ENCODE assay signal across 20 cellular contexts in the genomic region with DNA sequence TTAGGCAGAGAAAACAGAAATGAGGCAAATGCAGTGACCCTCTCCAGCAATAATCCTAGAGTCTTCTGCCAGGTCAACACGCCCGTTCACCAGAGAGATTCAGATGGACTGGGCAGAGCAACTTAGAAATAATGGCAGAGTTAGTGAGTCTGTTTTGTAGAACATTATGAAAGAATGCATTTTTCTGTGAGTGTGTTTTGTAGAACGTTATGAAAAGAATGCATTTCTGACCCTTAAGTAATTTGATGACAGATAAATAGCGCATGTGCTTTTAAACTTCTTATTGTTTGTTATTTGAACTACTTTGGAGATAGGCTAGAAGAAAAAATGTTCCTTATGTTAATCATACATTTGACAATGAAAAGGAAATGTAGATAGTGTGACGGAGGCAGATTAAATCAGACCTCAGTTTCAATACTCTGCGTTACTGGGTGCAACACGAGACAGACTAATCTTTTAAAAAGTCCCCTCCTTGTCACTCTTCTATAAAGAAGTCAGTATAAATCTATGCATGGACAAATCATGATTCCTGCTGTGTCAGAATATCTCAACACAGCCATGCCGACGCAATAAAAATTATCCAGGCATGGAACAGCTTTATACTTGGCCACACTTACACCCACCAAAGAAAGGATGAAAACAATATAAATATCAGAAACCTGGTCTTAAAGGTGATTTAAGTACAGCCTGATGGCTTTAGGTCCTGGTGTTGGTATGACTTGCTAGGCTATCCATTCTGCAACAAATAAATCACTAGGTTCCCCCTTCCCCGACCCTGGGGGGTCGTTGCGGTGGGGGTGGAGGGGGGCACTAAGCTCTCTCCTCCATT. TPM values are rescaled to one million over a fixed set of nuclear protein-coding genes. Genes with fewer than 3 reads are reported as not detected.
DNase-seq lines count a peak whose midpoint lies in the region; ATAC-seq, FAIRE-seq and TF ChIP-seq lines count a peak whose summit lies in the region.
"Had no signal": no experiment of that assay in that cellular context is flagged by ENCODE, and none has a peak within 500 bp of the region (broad histone marks: within the 10 kb centered on the region; RNA-seq: fewer than 3 reads in every experiment).

No MANE protein-coding gene starts in this region.

- no peaks in the 10 kb centered on the region for H3K9me2 ChIP-seq in GM23338 (ENCODE audit: insufficient read depth)

- H3K36me3 Mint-ChIP-seq in GM23338 (ENCODE audit: low read depth) (no peaks in the 10 kb centered on the region), astrocyte (ENCODE audit: low read depth, unreplicated experiment) (no peaks in the 10 kb centered on the region)
- H3K36me3 Mint-ChIP-seq: CD14-positive monocyte; stimulated activated memory B cell treated with anti-CD40 and anti-IgM and Interleukin-4, amounts not matched to agents 10 μg/mL and 1 μg/mL and 100 μg/mL, for 72 hours had no signal

- H3K4me1 ChIP-seq in GM23338 (ENCODE audit: insufficient read depth): peaks cover 17% of the 10 kb centered on the region
- no peaks in the 10 kb centered on the region for H3K4me1 ChIP-seq in astrocyte (ENCODE audit: insufficient read depth, low read length)
- H3K4me1 ChIP-seq in skeletal muscle satellite cell (ENCODE audit: control insufficient read depth, insufficient read depth, low read length): peaks cover 29% of the 10 kb centered on the region
- H3K4me1 ChIP-seq: body of pancreas had no signal

- no peak overlapping the region for H3K4me3 Mint-ChIP-seq in GM23338
- no peak overlapping the region for H3K4me3 Mint-ChIP-seq in astrocyte (ENCODE audit: unreplicated experiment)
- H3K4me3 Mint-ChIP-seq: CD14-positive monocyte; dendritic cell treated with granulocyte-macrophage colony-stimulating factor and Interleukin-4, amounts not matched to agents 40 ng/mL and 50 ng/mL, for 4 days; stimulated activated memory B cell treated with anti-CD40 and anti-IgM and Interleukin-4, amounts not matched to agents 10 μg/mL and 1 μg/mL and 100 μg/mL, for 72 hours had no signal

- H3K9me3 Mint-ChIP-seq in GM23338 (no peaks in the 10 kb centered on the region), astrocyte (ENCODE audit: unreplicated experiment) (no peaks in the 10 kb centered on the region)
- H3K9me3 Mint-ChIP-seq: CD14-positive monocyte; dendritic cell treated with granulocyte-macrophage colony-stimulating factor and Interleukin-4, amounts not matched to agents 40 ng/mL and 50 ng/mL, for 4 days; stimulated activated memory B cell treated with anti-CD40 and anti-IgM and Interleukin-4, amounts not matched to agents 10 μg/mL and 1 μg/mL and 100 μg/mL, for 72 hours had no signal

- H3K4me2 ChIP-seq in GM23338: no peak overlapping the region
- H3K4me2 ChIP-seq in astrocyte (ENCODE audit: low read length): peak overlapping the region; percentile 16
- peak overlapping the region; percentile 49 for H3K4me2 ChIP-seq in skeletal muscle satellite cell (ENCODE audit: low read length)

- H3K27me3 Mint-ChIP-seq in GM23338 (ENCODE audit: insufficient read depth, low read depth, poor library complexity): no peaks in the 10 kb centered on the region
- peaks cover 12% of the 10 kb centered on the region for H3K27me3 Mint-ChIP-seq in astrocyte (ENCODE audit: low read depth, unreplicated experiment)

- H3K79me2 ChIP-seq in GM23338 (replicated peaks; ENCODE audit: insufficient read depth): no peaks in the 10 kb centered on the region
- no peaks in the 10 kb centered on the region for H3K79me2 ChIP-seq in astrocyte (ENCODE audit: insufficient read depth, low read length)

- H3K9me3 ChIP-seq in astrocyte (ENCODE audit: insufficient read depth, low read depth, low read length): no peaks in the 10 kb centered on the region
- no peaks in the 10 kb centered on the region for H3K9me3 ChIP-seq in skeletal muscle satellite cell (replicated peaks; ENCODE audit: low read length)
- H3K9me3 ChIP-seq: body of pancreas, esophagus muscularis mucosa, left ventricle myocardium inferior, tibial nerve had no signal

- no peak overlapping the region for H3K27ac Mint-ChIP-seq in GM23338
- H3K27ac Mint-ChIP-seq in astrocyte (ENCODE audit: unreplicated experiment): no peak overlapping the region
- H3K27ac Mint-ChIP-seq: dendritic cell treated with granulocyte-macrophage colony-stimulating factor and Interleukin-4, amounts not matched to agents 40 ng/mL and 50 ng/mL, for 4 days; stimulated activated memory B cell treated with anti-CD40 and anti-IgM and Interleukin-4, amounts not matched to agents 10 μg/mL and 1 μg/mL and 100 μg/mL, for 72 hours had no signal

- H3K27ac ChIP-seq in GM23338 (ENCODE audit: low read depth): no peak overlapping the region
- H3K27ac ChIP-seq in astrocyte (ENCODE audit: low read depth, low read length): no peak overlapping the region
- H3K27ac ChIP-seq: body of pancreas, esophagus muscularis mucosa, left ventricle myocardium inferior had no signal

- no peak overlapping the region for H3K4me3 ChIP-seq in GM23338
- no peak overlapping the region for H3K4me3 ChIP-seq in astrocyte (ENCODE audit: insufficient read depth, low read depth, low read length)
- no peak overlapping the region for H3K4me3 ChIP-seq in foreskin fibroblast (ENCODE audit: low read depth in 1 of 2, low read length in 2 of 2)
- peak overlapping the region; percentile 32 for H3K4me3 ChIP-seq in skeletal muscle satellite cell (ENCODE audit: low read length)
- H3K4me3 ChIP-seq: body of pancreas, esophagus muscularis mucosa, left ventricle myocardium inferior, tibial nerve had no signal

- H3K4me1 Mint-ChIP-seq in GM23338: peaks cover 31% of the 10 kb centered on the region
- H3K4me1 Mint-ChIP-seq in astrocyte (ENCODE audit: low read depth, unreplicated experiment): no peaks in the 10 kb centered on the region
- H3K4me1 Mint-ChIP-seq: CD14-positive monocyte; stimulated activated memory B cell treated with anti-CD40 and anti-IgM and Interleukin-4, amounts not matched to agents 10 μg/mL and 1 μg/mL and 100 μg/mL, for 72 hours had no signal

- H3K27me3 ChIP-seq in GM23338 (ENCODE audit: insufficient read depth) (no peaks in the 10 kb centered on the region), astrocyte (ENCODE audit: insufficient read depth, low read length) (no peaks in the 10 kb centered on the region), skeletal muscle satellite cell (ENCODE audit: control insufficient read depth, insufficient read depth, low read length) (no peaks in the 10 kb centered on the region)
- H3K27me3 ChIP-seq: body of pancreas, esophagus muscularis mucosa, tibial nerve had no signal

- DNase-seq in GM23338 (ENCODE audit: low spot score): no peak
- peak; percentile 77 for DNase-seq in astrocyte (ENCODE audit: low read depth)
- DNase-seq in foreskin fibroblast: peak; percentile 33 to 65
- DNase-seq in activated gamma-delta T cell treated with Interleukin-2 at 50 U/mL for 16 hours: no peak
- DNase-seq in epidermal melanocyte (ENCODE audit: insufficient read length, low spot score): no peak
- DNase-seq in KG1 (lab: John Stamatoyannopoulos, UW): no peak
- no peak for DNase-seq in NCI-H2171 treated with DMSO at 0.1 percent for 48 hours (lab: John Stamatoyannopoulos, UW)
- DNase-seq: body of pancreas, DMS79, GOT3, left ventricle myocardium inferior, NCI-H146, NCI-H446 treated with DMSO at 0.1 percent for 48 hours had no signal

- H4K20me1 ChIP-seq in GM23338 (replicated peaks; ENCODE audit: insufficient read depth) (no peaks in the 10 kb centered on the region), astrocyte (ENCODE audit: insufficient read depth, low read length) (no peaks in the 10 kb centered on the region)

- H3K36me3 ChIP-seq in GM23338 (ENCODE audit: insufficient read depth): no peaks in the 10 kb centered on the region
- no peaks in the 10 kb centered on the region for H3K36me3 ChIP-seq in astrocyte (ENCODE audit: insufficient read depth, low read length)
- no peaks in the 10 kb centered on the region for H3K36me3 ChIP-seq in skeletal muscle satellite cell (ENCODE audit: insufficient read depth, low read length)
- H3K36me3 ChIP-seq: esophagus muscularis mucosa, left ventricle myocardium inferior, tibial nerve had no signal

- peak; percentile 32 for FAIRE-seq in astrocyte (lab: Jason Lieb, UNC)

- no peak overlapping the region for H3K9ac ChIP-seq in astrocyte (ENCODE audit: low read length)
- H3K9ac ChIP-seq in skeletal muscle satellite cell (ENCODE audit: low read depth, low read length): peak overlapping the region; percentile 28

- 0 out of 2 replicates have a peak, but pooled peaks cover 3% of the 10 kb centered on the region for H3F3A ChIP-seq in GM23338 (replicated peaks; ENCODE audit: low read depth)

- H2AFZ ChIP-seq in GM23338 (0 out of 2 replicates have a peak overlapping the region, but pooled peaks have one; percentile 21), astrocyte (ENCODE audit: low read depth, low read length) (no peak overlapping the region)

- no peak for ATAC-seq in GM23338
- ATAC-seq: body of pancreas; Right ventricle myocardium inferior; stimulated activated memory B cell treated with anti-CD40 and anti-IgM and Interleukin-4, amounts not matched to agents 10 μg/mL and 1 μg/mL and 100 μg/mL, for 72 hours had no signal

- TF ChIP-seq CTCF in GM23338 (conservative IDR thresholded peaks at IDR 0.05; ENCODE audit: low read depth in 2 of 2) (no peak), astrocyte (IDR thresholded peaks at IDR 0.05; ENCODE audit: insufficient read depth, low read depth, low read length) (no peak), foreskin fibroblast (IDR thresholded peaks at IDR 0.05; ENCODE audit: low read depth, low read length) (no peak)

TF ChIP-seq in GM23338, 12 proteins besides CTCF, POLR2A, EP300 and RAD21 (continues in another document):
- no peak for TF ChIP-seq STAT1 (IDR thresholded peaks at IDR 0.05; ENCODE audit: unreplicated experiment)
- no peak for TF ChIP-seq ZNF114 (CRISPR knock-in tag; IDR thresholded peaks at IDR 0.05)
- TF ChIP-seq CREB1 (CRISPR knock-in tag; IDR thresholded peaks at IDR 0.05; ENCODE audit: low read depth): no peak
- no peak for TF ChIP-seq ETS1 (IDR thresholded peaks at IDR 0.05)
- no peak for TF ChIP-seq ZNF331 (CRISPR knock-in tag; IDR thresholded peaks at IDR 0.05; ENCODE audit: low read depth)

RNA-seq across cellular contexts. Expression of gene MARCHF10, which starts 47.8 kb away (rescaled TPM):
- total RNA-seq in GM23338 (2014; rRNA removed; shearing (Covaris generic)): not detected in 2 replicates
- 0.50 and 0.59 TPM in 2 replicates for polyA plus RNA-seq in GM23338 (2016; fragmentation: Nextera tagmentation; extraction: Ambion mirVana)
- total RNA-seq in astrocyte: not detected in 2 replicates
- total RNA-seq in skeletal muscle satellite cell (2012; rRNA removed): not detected in 2 replicates
- total RNA-seq: left ventricle myocardium inferior, Right ventricle myocardium inferior had no signal
- polyA plus RNA-seq: CD14-positive monocyte had no signal

Comparison
In these comparisons a context has a peak if more than half of its experiments do, and no peak if none do; other contexts are left out.
1. DNase-seq: peak in astrocyte (single experiment) and foreskin fibroblast (2 of 2); none in GM23338 (single experiment), activated gamma-delta T cell treated with Interleukin-2 at 50 U/mL for 16 hours (single experiment), epidermal melanocyte (single experiment), KG1 (single experiment) and NCI-H2171 treated with DMSO at 0.1 percent for 48 hours (single experiment).